ENCODE assay signal across 9 cellular contexts in the genomic region with DNA sequence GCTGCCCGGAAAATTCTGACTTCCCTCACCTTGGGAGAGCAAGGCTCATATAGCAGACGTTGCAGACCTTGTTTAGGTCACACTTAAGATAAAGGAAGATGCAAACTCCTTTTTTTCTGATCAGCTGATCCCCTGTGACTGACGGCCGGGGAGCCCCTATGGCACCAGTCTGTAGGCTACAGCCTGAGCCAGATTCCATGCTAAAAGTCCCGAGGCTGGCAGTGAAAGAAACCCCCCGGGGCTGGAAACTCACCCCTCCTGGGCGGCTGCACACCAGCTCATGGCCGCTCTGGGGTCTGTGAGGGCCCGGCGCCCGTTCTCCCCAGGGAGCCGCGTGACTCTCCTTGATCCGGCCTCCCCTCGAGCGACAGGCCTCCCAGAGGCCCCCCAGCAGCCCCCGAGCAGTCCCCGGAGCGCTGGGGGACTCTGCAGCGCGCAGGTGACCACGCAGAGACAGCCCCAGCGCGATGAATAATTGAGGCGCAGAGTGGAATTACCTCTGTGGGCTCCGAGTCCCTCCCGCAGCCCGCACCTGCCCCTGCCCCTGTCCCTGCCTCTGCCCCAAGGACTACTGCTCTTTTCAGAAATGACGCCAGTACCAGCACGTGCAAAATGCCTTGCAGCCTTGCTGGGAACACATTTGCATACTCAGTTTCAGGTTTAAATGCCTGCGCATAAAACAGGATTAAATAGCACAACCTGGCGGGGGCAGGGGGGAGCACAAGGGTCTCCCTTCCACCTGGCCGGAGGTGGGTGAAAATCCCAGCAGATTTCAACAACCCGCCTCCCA.
DNase-seq lines count a peak whose midpoint lies in the region; ATAC-seq and TF ChIP-seq lines count a peak whose summit lies in the region.
"Had no signal": no experiment of that assay in that cellular context is flagged by ENCODE, and none has a peak within 500 bp of the region (broad histone marks: within the 10 kb centered on the region; RNA-seq: fewer than 3 reads in every experiment).

No MANE protein-coding gene starts in this region.

- H3K4me2 ChIP-seq in mesendoderm (ENCODE audit: low read length) = peak overlapping the region; percentile 9

- H3K9ac ChIP-seq in mesendoderm (ENCODE audit: low read length) = no peak overlapping the region
- no peak overlapping the region for H3K9ac ChIP-seq in colonic mucosa (ENCODE audit: low read depth in 2 of 2, low read length in 2 of 2)

- no peak overlapping the region for H3K27ac Mint-ChIP-seq in stimulated activated effector memory CD8-positive, alpha-beta T cell treated with anti-CD3 and anti-CD28 coated beads, Interleukin-12 subunit alpha, Interleukin-12 subunit beta, amount 100 ng/mL, for 72 hours

- no CpG with 5 or more reads among the region's 34 CpGs for WGBS in mesendoderm (ENCODE audit: extremely low coverage, insufficient coverage, low lambda C conversion rate)
- 43 to 55% (median 54%) methylated on average over 26 to 34 of the region's 34 CpGs for WGBS in ovary, 3 donors

- no peaks in the 10 kb centered on the region for H3K36me3 Mint-ChIP-seq in stimulated activated effector memory CD8-positive, alpha-beta T cell treated with anti-CD3 and anti-CD28 coated beads, Interleukin-12 subunit alpha, Interleukin-12 subunit beta, amount 100 ng/mL, for 72 hours

- no peak overlapping the region for H4K8ac ChIP-seq in mesendoderm (ENCODE audit: low read depth, low read length)

- H2BK5ac ChIP-seq in mesendoderm (ENCODE audit: low read length) = no peak overlapping the region

- H3K4me3 ChIP-seq in mesendoderm (ENCODE audit: low read length) = no peak overlapping the region
- H3K4me3 ChIP-seq in ovary = no peak overlapping the region
- no peak overlapping the region for H3K4me3 ChIP-seq in colonic mucosa

- H3K27me3 ChIP-seq in mesendoderm (ENCODE audit: insufficient read depth, low read length, poor library complexity) = no peaks in the 10 kb centered on the region
- no peaks in the 10 kb centered on the region for H3K27me3 ChIP-seq in ovary
- peaks cover 5% of the 10 kb centered on the region for H3K27me3 ChIP-seq in colonic mucosa

- no peak for TF ChIP-seq EP300 in ovary (IDR thresholded peaks at IDR 0.05)

- no peak overlapping the region for H2BK120ac ChIP-seq in mesendoderm (ENCODE audit: low read depth, low read length)

- ATAC-seq in GM18868 (IDR thresholded peaks at IDR 0.05; ENCODE audit: unreplicated experiment) (peak; percentile 77), GM21737 (IDR thresholded peaks at IDR 0.05; ENCODE audit: unreplicated experiment) (peak; percentile 52)
- ATAC-seq in stimulated activated effector memory CD8-positive, alpha-beta T cell treated with anti-CD3 and anti-CD28 coated beads, Interleukin-12 subunit alpha, Interleukin-12 subunit beta, amount 100 ng/mL, for 72 hours = no peak
- ATAC-seq: HCT116 had no signal

- H2AK5ac ChIP-seq in mesendoderm (ENCODE audit: low read length) = no peak overlapping the region

- no peaks in the 10 kb centered on the region for H3K79me1 ChIP-seq in mesendoderm (ENCODE audit: low read length)

- no peaks in the 10 kb centered on the region for H3K79me2 ChIP-seq in mesendoderm (ENCODE audit: control insufficient read depth, insufficient read depth, low read length)

- no peaks in the 10 kb centered on the region for H3K4me1 Mint-ChIP-seq in stimulated activated effector memory CD8-positive, alpha-beta T cell treated with anti-CD3 and anti-CD28 coated beads, Interleukin-12 subunit alpha, Interleukin-12 subunit beta, amount 100 ng/mL, for 72 hours

- H3K18ac ChIP-seq in mesendoderm (ENCODE audit: low read length) = no peak overlapping the region

- TF ChIP-seq CTCF in ovary (IDR thresholded peaks at IDR 0.05) (no peak), colonic mucosa (IDR thresholded peaks at IDR 0.05) (no peak)

- H3K36me3 ChIP-seq in mesendoderm (ENCODE audit: control insufficient read depth, insufficient read depth, low read length) = no peaks in the 10 kb centered on the region
- no peaks in the 10 kb centered on the region for H3K36me3 ChIP-seq in ovary
- no peaks in the 10 kb centered on the region for H3K36me3 ChIP-seq in colonic mucosa

- no peak overlapping the region for H4K5ac ChIP-seq in mesendoderm (ENCODE audit: low read length)

- no peak overlapping the region for H3K4me3 Mint-ChIP-seq in stimulated activated effector memory CD8-positive, alpha-beta T cell treated with anti-CD3 and anti-CD28 coated beads, Interleukin-12 subunit alpha, Interleukin-12 subunit beta, amount 100 ng/mL, for 72 hours

- H3K4me1 ChIP-seq in mesendoderm (ENCODE audit: control insufficient read depth, low read depth, low read length) (no peaks in the 10 kb centered on the region), ovary (ENCODE audit: insufficient read depth) (peaks cover 7% of the 10 kb centered on the region), colonic mucosa (no peaks in the 10 kb centered on the region)

- H3K23ac ChIP-seq in mesendoderm (ENCODE audit: low read length) = no peak overlapping the region

- no peak overlapping the region for H2BK15ac ChIP-seq in mesendoderm (replicated peaks; ENCODE audit: low read depth)

- no peak overlapping the region for H3K4ac ChIP-seq in mesendoderm (ENCODE audit: low read depth, low read length)

- TF ChIP-seq POLR2A in ovary (IDR thresholded peaks at IDR 0.05) = no peak

- DNase-seq in M059J (ENCODE audit: low read depth) (peak; percentile 10), mesendoderm (peak; percentile 77), ovary (no peak), colonic mucosa (no peak), NCI-H128 (lab: John Stamatoyannopoulos, UW; ENCODE audit: unreplicated experiment) (no peak)
- DNase-seq in stimulated activated effector memory CD8-positive, alpha-beta T cell treated with anti-CD3 and anti-CD28 coated beads, Interleukin-12 subunit alpha, Interleukin-12 subunit beta, amount 100 ng/mL, for 72 hours (ENCODE audit: low spot score in 2 of 2) = no peak

- H3K9me3 ChIP-seq in ovary = no peaks in the 10 kb centered on the region
- H3K9me3 ChIP-seq in colonic mucosa = no peaks in the 10 kb centered on the region

- intact Hi-C loops in ovary (cut with DNase I) (no loop called here), colonic mucosa (cut with DNase I) (no loop called here)

- H3K27ac ChIP-seq in mesendoderm (ENCODE audit: low read depth, low read length) (no peak overlapping the region), ovary (no peak overlapping the region), colonic mucosa (no peak overlapping the region)

- no peak overlapping the region for H3K56ac ChIP-seq in mesendoderm (ENCODE audit: low read length)

- H3K9me3 Mint-ChIP-seq in stimulated activated effector memory CD8-positive, alpha-beta T cell treated with anti-CD3 and anti-CD28 coated beads, Interleukin-12 subunit alpha, Interleukin-12 subunit beta, amount 100 ng/mL, for 72 hours = no peaks in the 10 kb centered on the region

Comparison
In these comparisons a context has a peak if more than half of its experiments do, and no peak if none do; other contexts are left out.
1. DNase-seq: peak in M059J (single experiment) and mesendoderm (single experiment); none in stimulated activated effector memory CD8-positive, alpha-beta T cell treated with anti-CD3 and anti-CD28 coated beads, Interleukin-12 subunit alpha, Interleukin-12 subunit beta, amount 100 ng/mL, for 72 hours (0 of 2), ovary (0 of 5), colonic mucosa (single experiment) and NCI-H128 (single experiment).